Comparison of ENCODE assay signal across 18 cellular contexts in the genomic region with DNA sequence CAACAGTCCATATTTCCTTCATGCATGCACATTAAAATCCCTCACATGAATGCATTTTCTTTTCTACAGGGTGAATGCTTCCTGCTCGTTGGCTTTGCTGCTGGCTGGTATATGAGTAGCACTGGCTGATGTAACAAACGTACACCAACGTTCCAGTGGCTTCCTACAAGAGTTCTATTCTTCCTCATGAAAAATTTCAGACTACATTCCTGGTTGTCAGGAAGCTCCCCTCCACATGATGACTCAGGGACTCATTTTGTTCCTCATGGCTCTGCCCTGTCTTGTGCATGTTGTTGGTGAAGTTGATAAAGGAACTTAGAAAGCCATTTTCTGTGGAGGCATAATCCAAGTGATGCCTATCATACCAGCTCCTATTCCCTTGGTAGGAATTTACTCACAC.
"Had no signal": no experiment of that assay in that cellular context is flagged by ENCODE, and none has a peak within 500 bp of the region (broad histone marks: within the 10 kb centered on the region; RNA-seq: fewer than 3 reads in every experiment).

No MANE protein-coding gene starts in this region.

- H3K36me3 ChIP-seq: left lung, sigmoid colon, spleen, thoracic aorta, vagina had no signal

- H3K9me3 ChIP-seq: sigmoid colon, spleen, thoracic aorta, vagina had no signal

- H3K27me3 ChIP-seq: left lung, sigmoid colon, spleen, vagina had no signal

- ATAC-seq: activated T-cell treated with anti-CD3 and anti-CD28 coated beads, Interleukin-2, amount 50 U/mL, for 72 hours; left lung; natural killer cell; T-helper 17 cell had no signal

- H3K27ac ChIP-seq: left lung, thoracic aorta, vagina had no signal

- H3K4me3 ChIP-seq: left lung, lung, sigmoid colon, spleen, thoracic aorta, vagina had no signal

- DNase-seq: activated CD4-positive, alpha-beta memory T cell treated with anti-CD3 and anti-CD28 coated beads, Interleukin-2, amount 10 ng/mL, durations not matched to agents 7 days and 5 days; activated CD4-positive, alpha-beta T cell treated with anti-CD3 and anti-CD28 coated beads for 4 hours; activated CD4-positive, CD25-positive, alpha-beta regulatory T cell; activated effector memory CD4-positive, alpha-beta T cell treated with anti-CD3 and anti-CD28 coated beads, Interleukin-2, amount 50 U/mL, for 16 hours; activated naive CD4-positive, alpha-beta T cell treated with anti-CD3 and anti-CD28 coated beads, Interleukin-2, amount 10 ng/mL, durations not matched to agents 7 days and 5 days; activated T-cell treated with anti-CD3 and anti-CD28 coated beads, Interleukin-2, amount 50 U/mL, for 72 hours; amygdala; effector memory CD4-positive, alpha-beta T cell; left lung; natural killer cell; sigmoid colon; spleen; stimulated activated CD4-positive, alpha-beta T cell treated with anti-CD3 and anti-CD28 coated beads, Interleukin-4, amount 100 ng/mL, for 1 hour; stimulated activated naive CD4-positive, alpha-beta T cell treated with Interleukin-2 at 50 U/mL for 16 hours; T-helper 17 cell had no signal
